In genomic region chr5:55534436-55535198, GRCh38 we compare ENCODE assay signal across 8 cellular contexts. TPM values are rescaled to one million over a fixed set of nuclear protein-coding genes. Genes with fewer than 3 reads are reported as not detected.
A peak's percentile ranks its signal among the peaks of the same experiment; 100 is the strongest.
DNase-seq lines count a peak whose midpoint lies in the region; ATAC-seq and TF ChIP-seq lines count a peak whose summit lies in the region.

PLPP1 (minus strand) TSS chr5:55534964; CDS start chr5:55534629, 335 bp downstream.

- peak within 1 kb of the TSS; percentile 48 for H3K27ac ChIP-seq in adipose tissue (ENCODE audit: low read depth, low read length)

- WGBS in adipose tissue, 3 donors, result 0 to 1% (median 0%) methylated on average over 69 to 91 of the region's 91 CpGs

- H3K4me3 Mint-ChIP-seq in T-cell (peak within 1 kb of the TSS; percentile 89 to 94 (median 93)), type B pancreatic cell (peak within 1 kb of the TSS; percentile 84)

- ATAC-seq in T-cell (replicated peaks in 1 of 4), result peak; percentile 85 to 88 (median 88)

- H3K27me3 Mint-ChIP-seq in T-cell (no peaks in the 10 kb centered on the region), type B pancreatic cell (no peaks in the 10 kb centered on the region)

- DNase-seq in GM10266 (ENCODE audit: extremely low spot score) (peak; percentile 94), HEK293T (ENCODE audit: extremely low spot score) (peak; percentile 91), NCI-H1092 (lab: John Stamatoyannopoulos, UW) (peak; percentile 54), T-cell (peak; percentile 63 to 87 (median 74)), cardiac septum (ENCODE audit: low spot score) (peak; percentile 96), posterior cingulate gyrus (peak; percentile 89 to 99 (median 94)), type B pancreatic cell (ENCODE audit: extremely low spot score, unreplicated experiment) (peak; percentile 92)

- intact Hi-C loops in cardiac septum (cut with DNase I), result loop anchor here (1.0 to 5.0 kb wide), 4 partner anchors 42 to 156 kb away; no protein-coding TSS in a partner anchor
- intact Hi-C loops in posterior cingulate gyrus (cut with DNase I), result loop anchor here (1.0 to 10.0 kb wide), 5 partner anchors 68 to 190 kb away; no protein-coding TSS in a partner anchor

- H3K27ac Mint-ChIP-seq in T-cell (peak within 1 kb of the TSS; percentile 82 to 87), type B pancreatic cell (peak within 1 kb of the TSS; percentile 70)

- CTCF ChIA-PET in HEK293T (lab: Yijun Ruan, JAX) (no interaction called here), T-cell (lab: Charles Lee) (no interaction called here)

- TF ChIP-seq CTCF in GM10266 (IDR thresholded peaks at IDR 0.05; ENCODE audit: control insufficient read depth, insufficient read depth, low read depth, missing control alignments) (no peak), type B pancreatic cell (conservative IDR thresholded peaks at IDR 0.05) (no peak)

- POLR2A ChIA-PET in HEK293T (lab: Yijun Ruan, JAX), result interaction anchor here (0.7 to 1.5 kb wide), 4 partner anchors 10 to 119 kb away, joined by 3 to 4 read pairs (median 3); no protein-coding TSS in a partner anchor
- POLR2A ChIA-PET in T-cell (lab: Charles Lee), result interaction anchor here (0.5 to 0.7 kb wide), 2 partner anchors 23 kb away, joined by 3 to 8 read pairs; no protein-coding TSS in a partner anchor

- H3K36me3 Mint-ChIP-seq in T-cell (peaks cover 12% of the 10 kb centered on the region), type B pancreatic cell (peaks cover 6% of the 10 kb centered on the region)

- H3K9me3 Mint-ChIP-seq in T-cell (no peaks in the 10 kb centered on the region), type B pancreatic cell (no peaks in the 10 kb centered on the region)

- H3K4me1 Mint-ChIP-seq in T-cell (peaks cover 33 to 57% (median 38%) of the 10 kb centered on the region in 3 donors), type B pancreatic cell (ENCODE audit: unreplicated experiment) (peaks cover 11% of the 10 kb centered on the region)

TF ChIP-seq in HEK293T, 16 proteins besides CTCF, POLR2A, EP300 and RAD21:
- TF ChIP-seq HDGF (IDR thresholded peaks at IDR 0.05; ENCODE audit: borderline replicate concordance) (no peak), ARNT (IDR thresholded peaks at IDR 0.05) (no peak), CTBP1 (IDR thresholded peaks at IDR 0.05; ENCODE audit: borderline replicate concordance) (no peak), FOXA1 (IDR thresholded peaks at IDR 0.05) (no peak), L3MBTL2 (conservative IDR thresholded peaks at IDR 0.05) (peak; percentile 54), NFRKB (IDR thresholded peaks at IDR 0.05) (no peak), FOXM1 (IDR thresholded peaks at IDR 0.05; ENCODE audit: borderline replicate concordance) (peak; percentile 40; the same call in 1 of the 2 replicates)

RNA-seq across cellular contexts. Expression of gene PLPP1, which starts in this region (rescaled TPM):
- 10 to 100 TPM in 2 of 5 donors, 1 to 10 TPM in 3; 7.2 to 15.5 (median 8.6) TPM for total RNA-seq in T-cell
- polyA plus RNA-seq in adipose tissue, result 100 to 1,000 TPM in 2 of 3 donors, 10 to 100 TPM in 1; 34.3 to 276 (median 150) TPM
- total RNA-seq in cardiac septum, result 102 TPM
- 12.8 and 15.9 TPM in 2 replicates for total RNA-seq in type B pancreatic cell (ENCODE audit: low replicate concordance)

Comparison
In these comparisons a context has a peak if more than half of its experiments do, and no peak if none do; other contexts are left out.
1. Peak in every context shown above with its lines: DNase-seq, ATAC-seq and H3K27ac ChIP-seq.